In the genomic region with DNA sequence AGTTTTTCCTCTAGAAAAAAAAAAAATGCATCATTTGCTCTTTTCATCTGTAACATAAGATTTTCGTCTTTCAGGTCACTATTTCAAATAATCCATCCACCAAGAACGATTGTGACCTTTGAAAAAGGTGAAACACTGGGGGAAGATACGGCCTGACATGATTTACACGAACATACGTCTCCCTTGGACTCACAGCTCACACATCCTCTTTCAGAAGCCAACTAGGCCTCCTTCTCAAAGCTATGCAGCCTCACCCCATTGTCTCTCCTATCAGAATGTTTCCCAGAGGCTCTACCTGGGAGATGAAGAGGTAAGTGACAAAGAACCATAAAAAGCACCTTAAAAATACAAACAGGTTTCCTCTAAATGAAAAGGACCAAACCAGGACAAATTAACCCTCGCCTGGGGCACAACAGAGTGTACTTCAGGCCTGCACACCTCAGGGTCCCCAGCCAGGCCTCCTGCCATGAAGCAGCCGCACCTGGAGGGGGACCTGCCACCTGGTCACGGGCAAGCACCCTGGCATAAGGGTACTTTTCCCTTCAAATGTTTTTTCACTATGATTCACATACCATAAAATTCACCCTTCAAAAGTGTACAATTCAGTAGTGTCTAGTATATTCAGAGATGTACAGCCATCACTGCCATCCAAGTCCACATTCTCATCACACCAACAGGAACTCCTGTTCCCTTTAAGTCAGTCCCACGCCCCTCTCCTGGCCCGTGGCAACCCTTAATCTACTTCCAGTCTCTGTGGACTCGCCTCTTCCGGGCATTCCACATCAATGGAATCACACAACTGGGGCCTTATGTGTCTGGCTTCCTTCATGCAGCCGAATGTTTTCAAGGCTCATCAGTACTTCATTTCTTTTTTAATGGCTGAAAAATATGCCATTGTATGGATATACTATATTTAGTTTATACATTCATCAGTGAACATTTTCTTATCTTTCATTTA, we compare ENCODE assay signal across 8 cellular contexts. TPM values are rescaled to one million over a fixed set of nuclear protein-coding genes. Genes with fewer than 3 reads are reported as not detected.
DNase-seq lines count a peak whose midpoint lies in the region; ATAC-seq and TF ChIP-seq lines count a peak whose summit lies in the region.

No MANE protein-coding gene starts in this region.

- H3K36me3 ChIP-seq in A673 (ENCODE audit: insufficient read depth, low read length, poor library complexity, severe bottlenecking) (no peaks in the 10 kb centered on the region), adrenal gland (replicated peaks in 1 of 2) (no peaks in the 10 kb centered on the region), right lobe of liver (peaks cover 0 to 8% (median 0%) of the 10 kb centered on the region in 4 donors)

- H3K9me3 ChIP-seq in A673 (ENCODE audit: low read depth, low read length, poor library complexity, severe bottlenecking) (no peaks in the 10 kb centered on the region), adrenal gland (replicated peaks in 1 of 3) (no peaks in the 10 kb centered on the region), right lobe of liver (no peaks in the 10 kb centered on the region)

- TF ChIP-seq POLR2A in adrenal gland (IDR thresholded peaks at IDR 0.05) = no peak
- no peak for TF ChIP-seq POLR2A in right lobe of liver (IDR thresholded peaks at IDR 0.05)

- no peaks in the 10 kb centered on the region for H3K9me3 Mint-ChIP-seq in activated CD4-positive, alpha-beta memory T cell treated with anti-CD3 and anti-CD28 coated beads, Interleukin-2, amount 10 ng/mL, durations not matched to agents 7 days and 5 days

- CTCF ChIA-PET in A673 (lab: Charles Lee) = no interaction called here
- CTCF ChIA-PET in activated CD4-positive, alpha-beta memory T cell treated with anti-CD3 and anti-CD28 coated beads, Interleukin-2, amount 10 ng/mL, durations not matched to agents 7 days and 5 days (lab: Charles Lee) = no interaction called here

- H3K27me3 Mint-ChIP-seq in activated CD4-positive, alpha-beta memory T cell treated with anti-CD3 and anti-CD28 coated beads, Interleukin-2, amount 10 ng/mL, durations not matched to agents 7 days and 5 days = no peaks in the 10 kb centered on the region

- peaks cover 51% of the 10 kb centered on the region for H3K36me3 Mint-ChIP-seq in activated CD4-positive, alpha-beta memory T cell treated with anti-CD3 and anti-CD28 coated beads, Interleukin-2, amount 10 ng/mL, durations not matched to agents 7 days and 5 days (ENCODE audit: low read depth)

- H3K27ac Mint-ChIP-seq in activated CD4-positive, alpha-beta memory T cell treated with anti-CD3 and anti-CD28 coated beads, Interleukin-2, amount 10 ng/mL, durations not matched to agents 7 days and 5 days = no peak overlapping the region

- H3K27me3 ChIP-seq in A673 (replicated peaks; ENCODE audit: insufficient read depth, low read depth, low read length, poor library complexity) = no peaks in the 10 kb centered on the region
- H3K27me3 ChIP-seq in adrenal gland = no peaks in the 10 kb centered on the region
- H3K27me3 ChIP-seq in right lobe of liver = no peaks in the 10 kb centered on the region

- peak; percentile 51 for ATAC-seq in GM18907 (IDR thresholded peaks at IDR 0.05; ENCODE audit: unreplicated experiment)
- ATAC-seq in HG03139 (IDR thresholded peaks at IDR 0.05; ENCODE audit: unreplicated experiment) = peak; percentile 38
- peak; percentile 28 to 32 (median 28) for ATAC-seq in right lobe of liver

- peaks cover 51% of the 10 kb centered on the region for H3K4me1 Mint-ChIP-seq in activated CD4-positive, alpha-beta memory T cell treated with anti-CD3 and anti-CD28 coated beads, Interleukin-2, amount 10 ng/mL, durations not matched to agents 7 days and 5 days

- DNase-seq in A673 (ENCODE audit: low spot score) = no peak
- no peak for DNase-seq in adrenal gland
- peak in 1 of 3 donors; percentile 37 for DNase-seq in right lobe of liver
- no peak for DNase-seq in stimulated activated CD4-positive, alpha-beta T cell treated with anti-CD3 and anti-CD28 coated beads, Interleukin-4, amount 100 ng/mL, for 24 hours
- DNase-seq in activated CD4-positive, alpha-beta memory T cell treated with anti-CD3 and anti-CD28 coated beads, Interleukin-2, amount 10 ng/mL, durations not matched to agents 7 days and 5 days = no peak
- no peak for DNase-seq in RKO (ENCODE audit: low spot score)

- BruUV-seq in A673 (replicated peaks; lab: Mats Ljungman, UMichigan) = no TSS peak

- H3K4me1 ChIP-seq in A673 (ENCODE audit: insufficient read depth, low read length, poor library complexity, severe bottlenecking) (peaks cover 28% of the 10 kb centered on the region), adrenal gland (replicated peaks in 1 of 2) (peaks cover 21 to 47% of the 10 kb centered on the region in 2 donors), right lobe of liver (peaks cover 0 to 37% (median 12%) of the 10 kb centered on the region in 4 donors)

- POLR2A ChIA-PET in A673 (lab: Charles Lee; ENCODE audit: low non-redundant PET) = no interaction called here
- POLR2A ChIA-PET in activated CD4-positive, alpha-beta memory T cell treated with anti-CD3 and anti-CD28 coated beads, Interleukin-2, amount 10 ng/mL, durations not matched to agents 7 days and 5 days (lab: Charles Lee) = no interaction called here

- peak overlapping the region; percentile 19 for H3K27ac ChIP-seq in A673 (ENCODE audit: low read depth, low read length, poor library complexity, severe bottlenecking)
- H3K27ac ChIP-seq in adrenal gland = peak overlapping the region in 3 of 5 donors; percentile 60 to 76 (median 75)
- H3K27ac ChIP-seq in right lobe of liver = peak overlapping the region; percentile 86 to 90 (median 89)

- TF ChIP-seq CTCF in A673 (conservative IDR thresholded peaks at IDR 0.05; ENCODE audit: low read depth, low read length) (no peak), adrenal gland (IDR thresholded peaks at IDR 0.05) (no peak), right lobe of liver (IDR thresholded peaks at IDR 0.05) (no peak)

- intact Hi-C loops in A673 (cut with micrococcal nuclease; ENCODE audit: unreplicated experiment) = no loop called here
- intact Hi-C loops in adrenal gland (cut with DNase I) = no loop called here
- intact Hi-C loops in right lobe of liver (cut with DNase I) = loop anchor here in 1 of 2 donors (5.0 kb wide), 1 partner anchor 89 kb away; no protein-coding TSS in a partner anchor

- H3K4me3 Mint-ChIP-seq in activated CD4-positive, alpha-beta memory T cell treated with anti-CD3 and anti-CD28 coated beads, Interleukin-2, amount 10 ng/mL, durations not matched to agents 7 days and 5 days = no peak overlapping the region

- WGBS in adrenal gland, 4 donors = 63 to 76% (median 68%) methylated on average over 13 of the region's 13 CpGs
- WGBS in right lobe of liver (ENCODE audit: insufficient coverage, low coverage, low lambda C conversion rate, missing lambda C conversion rate) = 42% methylated on average over 12 of the region's 13 CpGs

- H3K4me3 ChIP-seq in A673 (ENCODE audit: low read depth, low read length, poor library complexity, severe bottlenecking) (no peak overlapping the region), adrenal gland (no peak overlapping the region), right lobe of liver (no peak overlapping the region)

RNA-seq across cellular contexts. Expression of gene SLC15A4, which starts 5.4 kb away (rescaled TPM):
- total RNA-seq in A673 (2021) (19.9 and 20.3 TPM in 2 replicates), adrenal gland (10 to 100 TPM; 14.8 to 31.5 (median 17.7) TPM), right lobe of liver (10 to 100 TPM; 10.7 to 49.2 (median 25.5) TPM)
- polyA plus RNA-seq in adrenal gland = 10 to 100 TPM in 1 of 3 donors, 1 to 10 TPM in 2; 7.1 to 13.0 (median 8.8) TPM
- total RNA-seq in activated CD4-positive, alpha-beta memory T cell treated with anti-CD3 and anti-CD28 coated beads, Interleukin-2, amount 10 ng/mL, durations not matched to agents 7 days and 5 days = 10 to 100 TPM; 23.5 to 24.5 TPM

RNA-seq across cellular contexts. Expression of gene GLT1D1, which starts 34.9 kb away (rescaled TPM):
- total RNA-seq in A673 (2021) (not detected in 2 replicates), adrenal gland (under 1 TPM in 4 of 8 donors, not detected in 4; 0.18 to 0.50 (median 0.27) TPM), right lobe of liver (10 to 100 TPM; 14.9 to 21.9 (median 20.2) TPM)
- under 1 TPM; 0.07 to 0.40 (median 0.38) TPM for polyA plus RNA-seq in adrenal gland
- not detected for total RNA-seq in activated CD4-positive, alpha-beta memory T cell treated with anti-CD3 and anti-CD28 coated beads, Interleukin-2, amount 10 ng/mL, durations not matched to agents 7 days and 5 days

Comparison
In these comparisons a context has a peak if more than half of its experiments do, and no peak if none do; other contexts are left out.
1. H3K27ac ChIP-seq: peak in every context shown above with its lines; median percentile 89 in right lobe of liver; 75 in adrenal gland; 19 in A673.
2. RNA of gene GLT1D1, which starts 34.9 kb away (total RNA-seq): 14.9 to 21.9 TPM in right lobe of liver; 0.18 to 0.50 TPM in adrenal gland, not detected in A673 and not detected in activated CD4-positive, alpha-beta memory T cell treated with anti-CD3 and anti-CD28 coated beads, Interleukin-2, amount 10 ng/mL, durations not matched to agents 7 days and 5 days; every median in the first group is over 10 times any median in the second.
3. Peak in every context shown above with its lines, with median percentiles within 50 percentile points of each other: ATAC-seq.